In the genomic region with DNA sequence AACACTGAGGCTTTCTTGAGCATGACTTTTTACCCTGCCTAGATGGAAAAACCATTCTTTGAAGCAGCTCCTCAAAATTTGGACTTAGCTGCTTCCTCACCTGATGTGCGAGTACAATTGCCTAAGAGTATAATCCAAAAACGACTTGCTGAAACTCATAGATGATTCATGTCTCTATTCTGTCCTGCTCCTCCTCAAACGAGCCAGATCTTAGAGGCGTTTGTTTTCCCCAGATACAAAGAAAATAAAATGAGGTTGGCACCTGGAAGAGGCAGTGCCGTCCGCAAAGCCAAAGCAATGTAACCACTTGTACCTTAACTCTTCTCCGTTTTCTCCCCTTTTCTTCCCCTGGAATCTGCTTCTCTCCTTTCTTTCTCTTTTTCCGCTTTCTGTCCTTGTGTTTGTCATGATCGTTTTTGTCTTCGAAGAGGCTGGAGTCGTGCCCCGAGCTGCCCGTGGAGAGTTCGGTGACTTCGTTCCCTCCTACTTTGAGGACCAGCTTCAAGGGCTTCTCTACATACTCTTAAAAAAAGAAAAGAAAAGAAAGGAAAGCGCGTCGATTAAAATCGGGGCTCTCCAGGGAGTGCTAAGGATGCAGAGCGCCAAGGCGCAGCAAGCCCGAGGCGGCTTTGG, we compare ENCODE assay signal across 8 cellular contexts. TPM values are rescaled to one million over a fixed set of nuclear protein-coding genes. Genes with fewer than 3 reads are reported as not detected.
DNase-seq lines count a peak whose midpoint lies in the region; ATAC-seq, FAIRE-seq and TF ChIP-seq lines count a peak whose summit lies in the region.

No MANE protein-coding gene starts in this region.

- peaks cover 23 to 40% (median 35%) of the 10 kb centered on the region in 3 experiments; a peak in 6 of 7 replicates for H3K36me3 Mint-ChIP-seq in H9 (ENCODE audit: insufficient read depth in 1 of 3, low read depth in 3 of 3)

- DNase-seq in H9: no peak
- DNase-seq in stimulated activated naive CD4-positive, alpha-beta T cell treated with Interleukin-2 at 50 U/mL for 16 hours (lab: John Stamatoyannopoulos, UW): no peak
- no peak for DNase-seq in HTR-8/SVneo (ENCODE audit: insufficient read length, low spot score)

- H2BK120ac ChIP-seq in H9 (ENCODE audit: low read depth, low read length, poor library complexity, severe bottlenecking): no peak overlapping the region

- H4K91ac ChIP-seq in H9 (ENCODE audit: insufficient read length, low read depth, low read length): no peak overlapping the region

- no peak overlapping the region for H2AFZ ChIP-seq in H9 (ENCODE audit: low read length)
- peak overlapping the region; percentile 68 for H2AFZ ChIP-seq in SU-DHL-6 (ENCODE audit: low read depth, low read length, severe bottlenecking)

- H3K4ac ChIP-seq in H9 (ENCODE audit: low read depth, low read length): no peak overlapping the region

- H3K27me3 ChIP-seq in H9 (ENCODE audit: insufficient read depth, low read length): no peaks in the 10 kb centered on the region
- no peaks in the 10 kb centered on the region for H3K27me3 ChIP-seq in SU-DHL-6 (ENCODE audit: low read length)
- H3K27me3 ChIP-seq in gastroesophageal sphincter: no peaks in the 10 kb centered on the region

- H2BK5ac ChIP-seq in H9 (ENCODE audit: insufficient read length, low read length): no peak overlapping the region

- no peak overlapping the region for H4K5ac ChIP-seq in H9 (ENCODE audit: insufficient read length, low read depth, low read length)

- H3K9me3 Mint-ChIP-seq in H9: no peaks in the 10 kb centered on the region

- H3K4me1 Mint-ChIP-seq in H9: peaks cover 26 to 27% of the 10 kb centered on the region in 2 experiments

- H3K36me3 ChIP-seq in SU-DHL-6 (ENCODE audit: low read length): peaks cover 26% of the 10 kb centered on the region
- H3K36me3 ChIP-seq in gastroesophageal sphincter: peaks cover 0 to 18% of the 10 kb centered on the region in 2 donors

- TF ChIP-seq POLR2A in gastroesophageal sphincter (IDR thresholded peaks at IDR 0.05): no peak

- no peak for FAIRE-seq in HTR-8/SVneo (lab: Jason Lieb, UNC)

- no peak for TF ChIP-seq CTCF in H9 (conservative IDR thresholded peaks at IDR 0.05)
- no peak for TF ChIP-seq CTCF in SU-DHL-6 (IDR thresholded peaks at IDR 0.05; ENCODE audit: insufficient read depth, low read length, poor library complexity, severe bottlenecking)
- no peak for TF ChIP-seq CTCF in gastroesophageal sphincter (IDR thresholded peaks at IDR 0.05)

- H3K79me2 ChIP-seq in H9 (ENCODE audit: insufficient read depth, low read length): peaks cover 2% of the 10 kb centered on the region; the same call in 1 of the 2 replicates
- peaks cover 56% of the 10 kb centered on the region for H3K79me2 ChIP-seq in SU-DHL-6 (ENCODE audit: insufficient read depth, low read length)

- no peak overlapping the region for H3K23ac ChIP-seq in H9 (ENCODE audit: insufficient read length, low read depth, low read length)

- no peak overlapping the region for H2BK15ac ChIP-seq in H9 (ENCODE audit: low read depth, low read length)

- H3K4me3 ChIP-seq in SU-DHL-6 (ENCODE audit: insufficient read depth, low read length, poor library complexity, severe bottlenecking) (peak overlapping the region; percentile 96), gastroesophageal sphincter (peak overlapping the region; percentile 75 to 95), skin epidermis (peak overlapping the region; percentile 94 to 100 (median 98))

- H3K23me2 ChIP-seq in H9 (ENCODE audit: insufficient read length, low read depth, low read length, poor library complexity, severe bottlenecking): peaks cover 4% of the 10 kb centered on the region

- no peak overlapping the region for H3K56ac ChIP-seq in H9 (ENCODE audit: insufficient read length, low read depth, low read length)

- no peak overlapping the region for H4K8ac ChIP-seq in H9 (replicated peaks; ENCODE audit: insufficient read length, low read depth, low read length)

- no peak for TF ChIP-seq EP300 in gastroesophageal sphincter (IDR thresholded peaks at IDR 0.05)

- H3K79me1 ChIP-seq in H9 (ENCODE audit: insufficient read depth, low read depth, low read length, poor library complexity, severe bottlenecking): peaks cover 4% of the 10 kb centered on the region

- peak overlapping the region; percentile 88 to 97 for H3K4me3 Mint-ChIP-seq in H9

- no peak overlapping the region for H2BK12ac ChIP-seq in H9 (ENCODE audit: insufficient read length, low read depth, low read length)

- no peak overlapping the region for H3K27ac ChIP-seq in H9 (ENCODE audit: insufficient read length, low read depth, low read length)
- no peak overlapping the region for H3K27ac ChIP-seq in SU-DHL-6 (ENCODE audit: low read depth, low read length)
- H3K27ac ChIP-seq in gastroesophageal sphincter: peak overlapping the region; percentile 30 to 90 (median 84)
- peak overlapping the region; percentile 73 to 99 (median 93) for H3K27ac ChIP-seq in skin epidermis

- H3K27ac Mint-ChIP-seq in H9: peak overlapping the region; percentile 43 to 93 (median 85); a peak in 5 of 7 replicates

- no peak overlapping the region for H2AK5ac ChIP-seq in H9 (ENCODE audit: insufficient read length, low read length)

- H3F3A ChIP-seq in SU-DHL-6 (ENCODE audit: insufficient read depth): no peaks in the 10 kb centered on the region

- H3K14ac ChIP-seq in H9 (ENCODE audit: insufficient read depth, low read length): no peak overlapping the region

- H3K9ac ChIP-seq in H9 (ENCODE audit: extremely low read depth, insufficient read length, low read length): peak overlapping the region; percentile 70
- H3K9ac ChIP-seq in SU-DHL-6 (ENCODE audit: low read length): peak overlapping the region; percentile 96

- H3K18ac ChIP-seq in H9 (ENCODE audit: insufficient read length, low read depth, low read length): no peak overlapping the region

- H4K20me1 ChIP-seq in H9 (ENCODE audit: control insufficient read depth, insufficient read depth, insufficient read length) (no peaks in the 10 kb centered on the region), SU-DHL-6 (ENCODE audit: low read depth, low read length) (0 out of 2 replicates have a peak, but pooled peaks cover 4% of the 10 kb centered on the region)

- no peak overlapping the region for H2BK20ac ChIP-seq in H9 (ENCODE audit: low read depth, low read length, poor library complexity, severe bottlenecking)

- H3K4me2 ChIP-seq in H9 (ENCODE audit: insufficient read depth, insufficient read length, low read length) (peak overlapping the region; percentile 58), SU-DHL-6 (ENCODE audit: low read depth, low read length, poor library complexity, severe bottlenecking) (peak overlapping the region; percentile 91)

- H3T11ph ChIP-seq in H9 (ENCODE audit: low read length): no peak overlapping the region

- no CpG with 5 or more reads among the region's 23 CpGs for WGBS in H9 (ENCODE audit: extremely low coverage, insufficient read length, low lambda C conversion rate)
- WGBS in gastroesophageal sphincter (ENCODE audit: low coverage in 1 of 2), 2 donors: 5 to 8% methylated on average over 12 of the region's 23 CpGs

- H3K27me3 Mint-ChIP-seq in H9 (ENCODE audit: low read depth): peaks cover 12% of the 10 kb centered on the region

- ATAC-seq in gastroesophageal sphincter (no peak), HG03378 (IDR thresholded peaks at IDR 0.05; ENCODE audit: unreplicated experiment) (no peak)
- no peak for ATAC-seq in activated CD4-positive, CD25-positive, alpha-beta regulatory T cell treated with anti-CD3 and anti-CD28 coated beads, Interleukin-2, amount 50 U/mL, for 24 hours

- H3K9me2 ChIP-seq in SU-DHL-6 (replicated peaks; ENCODE audit: insufficient read depth, low read length): no peaks in the 10 kb centered on the region

- H3K4me1 ChIP-seq in H9 (ENCODE audit: insufficient read depth, low read length) (no peaks in the 10 kb centered on the region), gastroesophageal sphincter (peaks cover 12 to 60% (median 16%) of the 10 kb centered on the region in 3 donors)

- H3K9me3 ChIP-seq in H9 (ENCODE audit: control insufficient read depth, low read depth, low read length) (no peaks in the 10 kb centered on the region), SU-DHL-6 (ENCODE audit: insufficient read depth, low read length) (no peaks in the 10 kb centered on the region), gastroesophageal sphincter (no peaks in the 10 kb centered on the region)

RNA-seq across cellular contexts. Expression of a gene that starts 0.9 kb away (rescaled TPM):
- total RNA-seq in H9 (2021) (107 and 112 TPM in 2 replicates), gastroesophageal sphincter (10 to 100 TPM; 59.1 to 84.0 (median 70.5) TPM)

Comparison
In these comparisons a context has a peak if more than half of its experiments do, and no peak if none do; other contexts are left out.
1. H3K27ac ChIP-seq: peak in gastroesophageal sphincter (4 of 4) and skin epidermis (21 of 21); none in H9 (single experiment) and SU-DHL-6 (single experiment).
2. Peak in every context shown above with its lines, with median percentiles within 50 percentile points of each other: H3K4me3 ChIP-seq.